ENCODE assay signal across 1 cellular context in genomic region chr21:43981871-43982210, GRCh38.
TF ChIP-seq lines count a peak whose summit lies in the region.

No MANE protein-coding gene starts in this region.

TF ChIP-seq in WTC11, 78 proteins besides CTCF, POLR2A, EP300 and RAD21 (continued from another document):
- TF ChIP-seq ZNF425 (CRISPR knock-in tag; conservative IDR thresholded peaks at IDR 0.05) (no peak), ATF1 (CRISPR knock-in tag; IDR thresholded peaks at IDR 0.05) (no peak), E2F4 (CRISPR knock-in tag; IDR thresholded peaks at IDR 0.05; ENCODE audit: borderline replicate concordance, low read depth) (no peak), ZNF396 (CRISPR knock-in tag; IDR thresholded peaks at IDR 0.05; ENCODE audit: borderline replicate concordance) (no peak), PREB (CRISPR knock-in tag; IDR thresholded peaks at IDR 0.05; ENCODE audit: borderline replicate concordance) (no peak), NR1H2 (CRISPR knock-in tag; IDR thresholded peaks at IDR 0.05) (no peak), PRDM15 (CRISPR knock-in tag; IDR thresholded peaks at IDR 0.05) (no peak), FOXK1 (CRISPR knock-in tag; IDR thresholded peaks at IDR 0.05) (no peak)
- TF ChIP-seq, protein P1, sequence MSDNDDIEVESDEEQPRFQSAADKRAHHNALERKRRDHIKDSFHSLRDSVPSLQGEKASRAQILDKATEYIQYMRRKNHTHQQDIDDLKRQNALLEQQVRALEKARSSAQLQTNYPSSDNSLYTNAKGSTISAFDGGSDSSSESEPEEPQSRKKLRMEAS (CRISPR knock-in tag; IDR thresholded peaks at IDR 0.05): no peak
TF ChIP-seq in WTC11: peak in this region for 0.
